ENCODE assay signal across 8 cellular contexts in the genomic region with DNA sequence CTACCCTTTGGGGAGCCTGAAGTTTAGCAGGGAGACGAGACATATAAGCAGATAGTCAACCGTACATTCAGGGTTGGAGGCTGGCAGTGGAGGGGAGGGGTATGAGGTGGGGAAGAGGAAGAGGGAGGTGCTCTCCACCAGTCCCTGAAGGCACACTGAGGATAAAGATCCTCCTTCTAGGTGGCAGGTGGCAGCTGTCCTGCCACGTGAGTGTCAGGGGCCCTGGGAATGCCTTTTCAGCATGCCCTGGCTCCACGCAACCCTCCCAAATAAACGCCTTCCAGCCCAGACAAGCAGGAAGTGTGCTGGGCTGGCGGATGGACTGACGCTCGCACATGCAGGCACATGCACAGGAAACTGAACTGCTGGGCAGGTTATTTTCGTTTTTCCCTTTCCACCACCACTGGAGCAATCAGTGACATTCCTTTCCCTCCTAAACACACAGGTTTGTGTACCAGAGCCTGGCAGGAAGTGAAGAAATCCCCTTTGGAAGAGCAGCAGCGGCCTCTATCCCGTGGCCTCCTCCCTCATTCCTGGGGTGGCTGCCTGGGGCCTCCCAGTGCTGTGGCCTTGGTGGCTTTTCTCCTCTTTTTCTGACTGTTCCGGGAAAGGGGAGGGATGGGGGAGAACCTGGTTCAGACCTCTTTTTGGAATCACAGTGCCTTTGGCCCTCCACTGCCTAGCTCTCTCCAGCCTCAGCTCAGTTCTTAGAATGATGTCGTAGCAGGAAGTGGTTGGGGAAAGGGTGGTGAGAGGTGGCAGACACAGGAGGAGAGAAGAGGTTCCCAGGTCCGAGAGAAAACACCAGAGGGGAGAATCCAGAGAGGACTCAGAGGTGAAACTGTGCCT.
DNase-seq lines count a peak whose midpoint lies in the region; ATAC-seq and TF ChIP-seq lines count a peak whose summit lies in the region.

No MANE protein-coding gene starts in this region.

- intact Hi-C loops in ovary (cut with DNase I) = loop anchor here in 1 of 4 donors (10.0 kb wide), 1 partner anchor 110 kb away; no protein-coding TSS in a partner anchor

- H3K36me3 ChIP-seq in ovary = no peaks in the 10 kb centered on the region
- H3K36me3 ChIP-seq in H7 (replicated peaks; ENCODE audit: control insufficient read depth, insufficient read depth, low read length) = no peaks in the 10 kb centered on the region

- H3K4me1 ChIP-seq in ovary (ENCODE audit: insufficient read depth) = no peaks in the 10 kb centered on the region

- no peaks in the 10 kb centered on the region for H3K36me3 Mint-ChIP-seq in activated CD4-positive, alpha-beta T cell treated with anti-CD3 and anti-CD28 coated beads, Interleukin-2, amount 10 ng/mL, durations not matched to agents 7 days and 5 days (ENCODE audit: low read depth)

- CTCF ChIA-PET in activated CD4-positive, alpha-beta T cell treated with anti-CD3 and anti-CD28 coated beads, Interleukin-2, amount 10 ng/mL, durations not matched to agents 7 days and 5 days (lab: Charles Lee) = no interaction called here

- peaks cover 15% of the 10 kb centered on the region for H3K4me1 Mint-ChIP-seq in activated CD4-positive, alpha-beta T cell treated with anti-CD3 and anti-CD28 coated beads, Interleukin-2, amount 10 ng/mL, durations not matched to agents 7 days and 5 days

- TF ChIP-seq POLR2A in ovary (IDR thresholded peaks at IDR 0.05) = no peak

- TF ChIP-seq CTCF in ovary (IDR thresholded peaks at IDR 0.05) = no peak

- H3K27ac ChIP-seq in epithelial cell of prostate (peak overlapping the region; percentile 96), ovary (peak overlapping the region; percentile 34 to 75)

- no peak for TF ChIP-seq EP300 in ovary (IDR thresholded peaks at IDR 0.05)

- peak overlapping the region; percentile 89 for H3K27ac Mint-ChIP-seq in activated CD4-positive, alpha-beta T cell treated with anti-CD3 and anti-CD28 coated beads, Interleukin-2, amount 10 ng/mL, durations not matched to agents 7 days and 5 days

- H3K27me3 Mint-ChIP-seq in activated CD4-positive, alpha-beta T cell treated with anti-CD3 and anti-CD28 coated beads, Interleukin-2, amount 10 ng/mL, durations not matched to agents 7 days and 5 days = no peaks in the 10 kb centered on the region

- WGBS in ovary, 3 donors = 34 to 57% (median 35%) methylated on average over 14 of the region's 14 CpGs

- POLR2A ChIA-PET in activated CD4-positive, alpha-beta T cell treated with anti-CD3 and anti-CD28 coated beads, Interleukin-2, amount 10 ng/mL, durations not matched to agents 7 days and 5 days (lab: Charles Lee) = interaction anchor here (0.6 kb wide), 1 partner anchor 71 kb away, joined by 4 read pairs; no protein-coding TSS in a partner anchor

- H3K9me3 Mint-ChIP-seq in activated CD4-positive, alpha-beta T cell treated with anti-CD3 and anti-CD28 coated beads, Interleukin-2, amount 10 ng/mL, durations not matched to agents 7 days and 5 days = peaks cover 3% of the 10 kb centered on the region

- DNase-seq in H4 (ENCODE audit: low spot score) (peak; percentile 87), epithelial cell of prostate (ENCODE audit: low read depth, low spot score) (peak; percentile 55), ovary (peak; percentile 44 to 60 (median 45)), SIG-M5 (lab: John Stamatoyannopoulos, UW) (no peak), H7 (no peak)
- DNase-seq in activated CD4-positive, alpha-beta T cell treated with anti-CD3 and anti-CD28 coated beads, Interleukin-2, amount 10 ng/mL, durations not matched to agents 7 days and 5 days = peak; percentile 42

- H3K4me3 Mint-ChIP-seq in activated CD4-positive, alpha-beta T cell treated with anti-CD3 and anti-CD28 coated beads, Interleukin-2, amount 10 ng/mL, durations not matched to agents 7 days and 5 days = peak overlapping the region; percentile 21

- H3K4me3 ChIP-seq in ovary (no peak overlapping the region), H7 (ENCODE audit: insufficient read depth, low read depth, low read length) (no peak overlapping the region)

- no peaks in the 10 kb centered on the region for H3K9me3 ChIP-seq in ovary

- ATAC-seq in HG02870 (IDR thresholded peaks at IDR 0.05; ENCODE audit: unreplicated experiment) (no peak), HG03571 (IDR thresholded peaks at IDR 0.05; ENCODE audit: unreplicated experiment) (no peak)

- H3K27me3 ChIP-seq in ovary (no peaks in the 10 kb centered on the region), H7 (ENCODE audit: control insufficient read depth, insufficient read depth, low read length) (no peaks in the 10 kb centered on the region)

Comparison
In these comparisons a context has a peak if more than half of its experiments do, and no peak if none do; other contexts are left out.
1. DNase-seq: peak in H4 (single experiment), activated CD4-positive, alpha-beta T cell treated with anti-CD3 and anti-CD28 coated beads, Interleukin-2, amount 10 ng/mL, durations not matched to agents 7 days and 5 days (single experiment), epithelial cell of prostate (single experiment) and ovary (5 of 5); none in SIG-M5 (single experiment) and H7 (single experiment).